Comparison of ENCODE assay signal across 30 cellular contexts in genomic region chr15:77120576-77120975, GRCh38.
"Had no signal": no experiment of that assay in that cellular context is flagged by ENCODE, and none has a peak within 500 bp of the region (broad histone marks: within the 10 kb centered on the region; RNA-seq: fewer than 3 reads in every experiment).

No MANE protein-coding gene starts in this region.

- H3K9me3 Mint-ChIP-seq: activated CD4-positive, alpha-beta memory T cell treated with anti-CD3 and anti-CD28 coated beads, Interleukin-2, amount 10 ng/mL, durations not matched to agents 7 days and 5 days; activated naive CD4-positive, alpha-beta T cell treated with anti-CD3 and anti-CD28 coated beads, Interleukin-2, amount 10 ng/mL, durations not matched to agents 7 days and 5 days; activated T-helper 2 cell treated with anti-CD3 and anti-CD28 coated beads, Interferon-gamma antibody, Interleukin-2, Interleukin-4, amounts not matched to agents 10 μg/mL and 5 μg/mL and 100 μg/mL, durations not matched to agents 14 hours and 24 hours and 36 hours; T-cell had no signal

- H3K4me1 ChIP-seq: body of pancreas had no signal

- H3K27ac ChIP-seq: ascending aorta, body of pancreas, SK-N-MC, VCaP had no signal

- H3K36me3 Mint-ChIP-seq: activated naive CD4-positive, alpha-beta T cell treated with anti-CD3 and anti-CD28 coated beads, Interleukin-2, amount 10 ng/mL, durations not matched to agents 7 days and 5 days; T-cell had no signal

- DNase-seq: activated CD4-positive, alpha-beta memory T cell treated with anti-CD3 and anti-CD28 coated beads, Interleukin-2, amount 10 ng/mL, durations not matched to agents 7 days and 5 days; activated CD4-positive, alpha-beta T cell treated with anti-CD3 and anti-CD28 coated beads for 36 hours; activated CD4-positive, alpha-beta T cell treated with anti-CD3 and anti-CD28 coated beads, Interleukin-2, amount 50 U/mL, for 1 hour; activated CD8-positive, alpha-beta memory T cell treated with anti-CD3 and anti-CD28 coated beads, Interleukin-2, amount 50 U/mL, for 4 hours; activated gamma-delta T cell treated with Interleukin-2 at 50 U/mL for 16 hours; activated naive CD4-positive, alpha-beta T cell treated with anti-CD3 and anti-CD28 coated beads, Interleukin-2, amount 10 ng/mL, durations not matched to agents 7 days and 5 days; activated T-cell treated with anti-CD3 and anti-CD28 coated beads, Interleukin-2, amount 50 U/mL, for 72 hours; body of pancreas; central memory CD4-positive, alpha-beta T cell; MG63; MV-4-11; NCI-H1092 treated with DMSO at 0.1 percent for 48 hours; NCI-H1417 treated with DMSO at 0.1 percent for 48 hours; NCI-H1694; NCI-H2029; NCI-H2107; NCI-H510A treated with DMSO at 0.1 percent for 48 hours; NCI-H774; NK-92 treated with Interleukin-12 subunit alpha and Interleukin-12 subunit beta, amount 100 ng/mL, for 24 hours; OCI-M1; RPMI8226; T-cell; T-helper 2 cell; T1000 had no signal

- H3K9me3 ChIP-seq: ascending aorta, body of pancreas, MG63 had no signal

- H3K36me3 ChIP-seq: ascending aorta had no signal

- H3K4me3 Mint-ChIP-seq: activated CD4-positive, alpha-beta memory T cell treated with anti-CD3 and anti-CD28 coated beads, Interleukin-2, amount 10 ng/mL, durations not matched to agents 7 days and 5 days; activated CD4-positive, alpha-beta T cell treated with anti-CD3 and anti-CD28 coated beads for 36 hours; activated naive CD4-positive, alpha-beta T cell treated with anti-CD3 and anti-CD28 coated beads, Interleukin-2, amount 10 ng/mL, durations not matched to agents 7 days and 5 days; activated T-cell treated with anti-CD3 and anti-CD28 coated beads, Interleukin-2, amount 50 U/mL, for 72 hours; T-cell had no signal

- H3K27ac Mint-ChIP-seq: activated CD4-positive, alpha-beta memory T cell treated with anti-CD3 and anti-CD28 coated beads, Interleukin-2, amount 10 ng/mL, durations not matched to agents 7 days and 5 days; activated CD4-positive, alpha-beta T cell treated with anti-CD3 and anti-CD28 coated beads for 36 hours; activated naive CD4-positive, alpha-beta T cell treated with anti-CD3 and anti-CD28 coated beads, Interleukin-2, amount 10 ng/mL, durations not matched to agents 7 days and 5 days; activated T-cell treated with anti-CD3 and anti-CD28 coated beads, Interleukin-2, amount 50 U/mL, for 72 hours; activated T-helper 2 cell treated with anti-CD3 and anti-CD28 coated beads, Interferon-gamma antibody, Interleukin-2, Interleukin-4, amounts not matched to agents 10 μg/mL and 5 μg/mL and 100 μg/mL, durations not matched to agents 14 hours and 24 hours and 36 hours; T-cell had no signal

- H3K4me3 ChIP-seq: ascending aorta, body of pancreas, MG63, SK-N-MC had no signal

- ATAC-seq: activated CD4-positive, alpha-beta T cell treated with anti-CD3 and anti-CD28 coated beads for 36 hours; activated T-cell treated with anti-CD3 and anti-CD28 coated beads, Interleukin-2, amount 50 U/mL, for 72 hours; body of pancreas; Panc1; Right ventricle myocardium inferior; T-cell had no signal

- H3K27me3 ChIP-seq: ascending aorta, body of pancreas, MG63 had no signal

- H3K27me3 Mint-ChIP-seq: activated CD4-positive, alpha-beta T cell treated with anti-CD3 and anti-CD28 coated beads for 36 hours; activated naive CD4-positive, alpha-beta T cell treated with anti-CD3 and anti-CD28 coated beads, Interleukin-2, amount 10 ng/mL, durations not matched to agents 7 days and 5 days; T-cell had no signal
